8 cellular contexts compared by ENCODE assay signal in the genomic region with DNA sequence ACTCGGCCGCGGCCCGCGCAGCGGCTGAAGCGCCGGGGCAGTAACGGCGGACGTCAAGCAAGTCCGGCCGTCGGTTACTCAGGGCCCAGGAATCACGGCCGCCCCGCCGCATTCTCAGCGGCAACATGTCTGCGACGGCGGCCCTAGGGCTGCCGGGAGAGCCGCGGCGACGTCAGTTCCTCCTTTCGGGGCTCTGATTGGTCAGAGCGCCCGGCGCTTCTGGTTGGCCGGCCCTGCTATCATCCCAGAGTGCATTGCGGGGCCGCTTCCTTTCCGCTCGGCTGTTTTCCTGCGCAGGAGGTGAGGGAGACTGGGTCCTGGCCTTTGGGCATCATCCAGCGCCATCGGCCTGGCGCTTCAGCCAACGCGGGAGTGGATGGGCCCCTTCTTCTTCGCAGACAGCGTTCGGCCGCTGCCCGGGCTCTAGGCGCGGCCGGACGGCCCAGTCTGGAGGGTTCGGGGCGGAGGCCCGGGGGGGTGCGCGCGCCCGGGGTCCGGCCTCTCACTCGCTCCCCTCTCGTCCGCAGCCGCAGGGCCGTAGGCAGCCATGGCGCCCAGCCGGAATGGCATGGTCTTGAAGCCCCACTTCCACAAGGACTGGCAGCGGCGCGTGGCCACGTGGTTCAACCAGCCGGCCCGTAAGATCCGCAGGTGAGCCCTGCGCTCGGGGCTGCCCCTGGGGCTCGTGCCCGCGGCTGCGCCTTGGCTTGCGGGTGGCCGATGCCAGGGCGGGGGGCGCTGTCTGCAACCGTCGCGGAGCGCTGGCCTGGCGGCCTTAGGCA. TPM values are rescaled to one million over a fixed set of nuclear protein-coding genes. Genes with fewer than 3 reads are reported as not detected.
DNase-seq lines count a peak whose midpoint lies in the region; ATAC-seq and TF ChIP-seq lines count a peak whose summit lies in the region.

A gene (plus strand): TSS at position 270 of the 782 bp plus-strand sequence. CDS start 278 bp downstream, at position 548.

- DNase-seq in DMS153 treated with DMSO at 0.1 percent for 48 hours (lab: John Stamatoyannopoulos, UW; ENCODE audit: unreplicated experiment) (peak; percentile 81), Panc1 (ENCODE audit: low read depth, low spot score) (no peak)
- peak; percentile 89 for DNase-seq in activated T-cell treated with anti-CD3 and anti-CD28 coated beads, Interleukin-2, amount 50 U/mL, for 4 hours
- peak; percentile 93 for DNase-seq in stimulated activated CD8-positive, alpha-beta memory T cell treated with anti-CD3 and anti-CD28 coated beads, Interleukin-4, amount 100 ng/mL, for 48 hours

- H3K27me3 Mint-ChIP-seq in activated T-cell treated with anti-CD3 and anti-CD28 coated beads, Interleukin-2, amount 50 U/mL, for 4 hours (ENCODE audit: low read depth): no peaks in the 10 kb centered on the region

- BruUV-seq in Panc1 (replicated peaks; lab: Mats Ljungman, UMichigan): no TSS peak

- H3K4me3 ChIP-seq in KMS-11 (IDR thresholded peaks at IDR 0.05; ENCODE audit: insufficient read depth, low read depth, low read length): peak within 1 kb of the TSS; percentile 33
- peak within 1 kb of the TSS; percentile 76 to 92 for H3K4me3 ChIP-seq in Panc1 (ENCODE audit: low read depth in 2 of 2, low read length in 2 of 2)
- H3K4me3 ChIP-seq in esophagus (ENCODE audit: low read depth in 1 of 2, low read length in 2 of 2): peak within 1 kb of the TSS; percentile 80 to 93
- peak within 1 kb of the TSS; percentile 65 for H3K4me3 ChIP-seq in mucosa of stomach (ENCODE audit: low read length)

- H3K9me3 Mint-ChIP-seq in activated T-cell treated with anti-CD3 and anti-CD28 coated beads, Interleukin-2, amount 50 U/mL, for 4 hours: no peaks in the 10 kb centered on the region

- intact Hi-C loops in Panc1 (cut with micrococcal nuclease; ENCODE audit: unreplicated experiment): no loop called here

- CTCF ChIA-PET in Panc1 (lab: Charles Lee): no interaction called here

- TF ChIP-seq CTCF in KMS-11 (conservative IDR thresholded peaks at IDR 0.05; ENCODE audit: low read depth, low read length) (no peak), Panc1 (IDR thresholded peaks at IDR 0.05) (0 out of 2 replicates have a peak, but pooled peaks have one; percentile 30)

- peaks cover 47% of the 10 kb centered on the region for H3K36me3 Mint-ChIP-seq in activated T-cell treated with anti-CD3 and anti-CD28 coated beads, Interleukin-2, amount 50 U/mL, for 4 hours (ENCODE audit: insufficient read depth)

- WGBS in esophagus, 2 donors: 0% methylated on average over 58 to 88 of the region's 88 CpGs

- H3K9ac ChIP-seq in KMS-11 (peak within 1 kb of the TSS; percentile 100), mucosa of stomach (ENCODE audit: low read length) (peak within 1 kb of the TSS; percentile 84)

- POLR2A ChIA-PET in Panc1 (lab: Charles Lee): no interaction called here

- H3K4me3 Mint-ChIP-seq in activated T-cell treated with anti-CD3 and anti-CD28 coated beads, Interleukin-2, amount 50 U/mL, for 4 hours: peak within 1 kb of the TSS; percentile 98

- ATAC-seq in GM21717 (IDR thresholded peaks at IDR 0.05; ENCODE audit: unreplicated experiment) (peak; percentile 84), Panc1 (peak; percentile 83)
- peak; percentile 85 to 86 for ATAC-seq in activated T-cell treated with anti-CD3 and anti-CD28 coated beads, Interleukin-2, amount 50 U/mL, for 4 hours

- H3K4me1 ChIP-seq in KMS-11 (ENCODE audit: low read depth, poor library complexity, severe bottlenecking): peaks cover 15% of the 10 kb centered on the region
- peaks cover 21% of the 10 kb centered on the region for H3K4me1 ChIP-seq in Panc1 (ENCODE audit: control insufficient read depth, insufficient read depth, low read length)
- peaks cover 4 to 27% of the 10 kb centered on the region in 2 donors for H3K4me1 ChIP-seq in esophagus (ENCODE audit: control insufficient read depth in 2 of 2, insufficient read depth in 2 of 2, low read length in 1 of 2)
- peaks cover 49% of the 10 kb centered on the region for H3K4me1 ChIP-seq in mucosa of stomach (ENCODE audit: control insufficient read depth, insufficient read depth, low read length)

- peaks cover 31% of the 10 kb centered on the region for H4K20me1 ChIP-seq in KMS-11 (ENCODE audit: insufficient read depth)

- H2AFZ ChIP-seq in KMS-11 (ENCODE audit: low read depth): peak within 1 kb of the TSS; percentile 58

- peak within 1 kb of the TSS; percentile 89 for H3K27ac ChIP-seq in KMS-11
- peak within 1 kb of the TSS; percentile 93 for H3K27ac ChIP-seq in Panc1 (ENCODE audit: low read length)
- H3K27ac ChIP-seq in esophagus (ENCODE audit: low read depth in 2 of 2, low read length in 1 of 2): peak within 1 kb of the TSS; percentile 94 to 100

- H3K4me1 Mint-ChIP-seq in activated T-cell treated with anti-CD3 and anti-CD28 coated beads, Interleukin-2, amount 50 U/mL, for 4 hours (ENCODE audit: low read depth): peaks cover 45% of the 10 kb centered on the region

- peaks cover 31% of the 10 kb centered on the region for H3K79me2 ChIP-seq in KMS-11 (ENCODE audit: insufficient read depth, low read depth)

- no peaks in the 10 kb centered on the region for H3K27me3 ChIP-seq in KMS-11 (ENCODE audit: insufficient read depth, low read depth)
- H3K27me3 ChIP-seq in Panc1 (ENCODE audit: control insufficient read depth, insufficient read depth, low read length): no peaks in the 10 kb centered on the region
- no peaks in the 10 kb centered on the region for H3K27me3 ChIP-seq in esophagus (ENCODE audit: control insufficient read depth in 1 of 2, insufficient read depth in 2 of 2, low read length in 2 of 2)
- no peaks in the 10 kb centered on the region for H3K27me3 ChIP-seq in mucosa of stomach (ENCODE audit: control insufficient read depth, insufficient read depth, low read length)

- H3K9me3 ChIP-seq in Panc1 (ENCODE audit: control insufficient read depth, insufficient read depth, low read depth, low read length): no peaks in the 10 kb centered on the region
- no peaks in the 10 kb centered on the region for H3K9me3 ChIP-seq in esophagus (ENCODE audit: control insufficient read depth in 2 of 2, insufficient read depth in 1 of 2, low read depth in 1 of 2, low read length in 1 of 2)
- H3K9me3 ChIP-seq in mucosa of stomach (ENCODE audit: control insufficient read depth, low read length): no peaks in the 10 kb centered on the region

- H3K4me2 ChIP-seq in KMS-11: peak within 1 kb of the TSS; percentile 96

- in situ Hi-C loops in Panc1 (cut with HindIII; ENCODE audit: low pct_unique_long_range_greater_than_20kb, low sequenced_read_pairs): no loop called here

- peaks cover 25% of the 10 kb centered on the region; the same call in 1 of the 2 replicates for H3K36me3 ChIP-seq in KMS-11 (ENCODE audit: insufficient read depth)
- H3K36me3 ChIP-seq in Panc1 (ENCODE audit: control insufficient read depth, insufficient read depth, low read length): peaks cover 27% of the 10 kb centered on the region; the same call in 1 of the 2 replicates
- H3K36me3 ChIP-seq in esophagus (ENCODE audit: control insufficient read depth in 2 of 2, insufficient read depth in 2 of 2, low read length in 1 of 2): peaks cover 11 to 32% of the 10 kb centered on the region in 2 donors
- peaks cover 24% of the 10 kb centered on the region for H3K36me3 ChIP-seq in mucosa of stomach (ENCODE audit: control insufficient read depth, insufficient read depth, low read length)

RNA-seq across cellular contexts. Expression of the gene that starts here (rescaled TPM):
- 965 TPM for total RNA-seq in Panc1 (2021; ENCODE audit: unreplicated experiment)
- polyA plus RNA-seq in Panc1 (2012; ENCODE audit: insufficient read length): 1,813 TPM
- 1,000 to 10,000 TPM; 3,320 to 3,425 (median 3,389) TPM for total RNA-seq in activated T-cell treated with anti-CD3 and anti-CD28 coated beads, Interleukin-2, amount 50 U/mL, for 4 hours
- polyA plus RNA-seq in esophagus: 1,000 to 10,000 TPM; 4,316 to 5,851 TPM

Comparison
In these comparisons a context has a peak if more than half of its experiments do, and no peak if none do; other contexts are left out.
1. H3K4me3 ChIP-seq: peak in every context shown above with its lines; median percentile 86 in esophagus; 84 in Panc1; 65 in mucosa of stomach; 33 in KMS-11.